Comparison of ENCODE assay signal across 12 cellular contexts in genomic region chr2:55054476-55054875, GRCh38. TPM values are rescaled to one million over a fixed set of nuclear protein-coding genes. Genes with fewer than 3 reads are reported as not detected.
DNase-seq lines count a peak whose midpoint lies in the region; ATAC-seq and TF ChIP-seq lines count a peak whose summit lies in the region.
"Had no signal": no experiment of that assay in that cellular context is flagged by ENCODE, and none has a peak within 500 bp of the region (broad histone marks: within the 10 kb centered on the region; RNA-seq: fewer than 3 reads in every experiment).

No MANE protein-coding gene starts in this region.

- no peak overlapping the region for H3K9ac ChIP-seq in smooth muscle cell (ENCODE audit: low read depth)

- H3K4me1 ChIP-seq in smooth muscle cell (ENCODE audit: low read depth) (peaks cover 12% of the 10 kb centered on the region), ovary (ENCODE audit: insufficient read depth) (no peaks in the 10 kb centered on the region)

- no peaks in the 10 kb centered on the region for H3K27me3 Mint-ChIP-seq in activated T-cell treated with anti-CD3 and anti-CD28 coated beads, Interleukin-2, amount 50 U/mL, for 4 hours (ENCODE audit: low read depth)
- H3K27me3 Mint-ChIP-seq in IgD-negative memory B cell: no peaks in the 10 kb centered on the region
- H3K27me3 Mint-ChIP-seq: activated CD4-positive, alpha-beta T cell treated with anti-CD3 and anti-CD28 coated beads, Interleukin-2, amount 10 ng/mL, durations not matched to agents 24 days and 14 days had no signal

- no peak overlapping the region for H3K4me3 Mint-ChIP-seq in activated T-cell treated with anti-CD3 and anti-CD28 coated beads, Interleukin-2, amount 50 U/mL, for 4 hours
- peak overlapping the region; percentile 22 to 82 (median 37) for H3K4me3 Mint-ChIP-seq in IgD-negative memory B cell

- DNase-seq in activated T-cell treated with anti-CD3 and anti-CD28 coated beads, Interleukin-2, amount 50 U/mL, for 4 hours: no peak
- no peak for DNase-seq in activated T-cell treated with anti-CD3 and anti-CD28 coated beads, Interleukin-2, amount 50 U/mL, for 1 hour
- DNase-seq in smooth muscle cell (lab: John Stamatoyannopoulos, UW; ENCODE audit: unreplicated experiment) (no peak), ovary (no peak), HuH-7.5 (ENCODE audit: low spot score) (no peak), superior temporal gyrus (ENCODE audit: extremely low spot score) (no peak)
- DNase-seq: activated CD4-positive, alpha-beta T cell treated with anti-CD3 and anti-CD28 coated beads, Interleukin-2, amount 10 ng/mL, durations not matched to agents 24 days and 14 days; cerebellar nuclear complex; NK-92 treated with Interleukin-12 subunit alpha and Interleukin-12 subunit beta, amount 100 ng/mL, for 24 hours; upper lobe of left lung had no signal

- no peak overlapping the region for H3K4me2 ChIP-seq in smooth muscle cell

- H3K36me3 Mint-ChIP-seq in activated T-cell treated with anti-CD3 and anti-CD28 coated beads, Interleukin-2, amount 50 U/mL, for 4 hours (ENCODE audit: insufficient read depth): no peaks in the 10 kb centered on the region
- H3K36me3 Mint-ChIP-seq in IgD-negative memory B cell: peaks cover 2% of the 10 kb centered on the region

- WGBS in smooth muscle cell (ENCODE audit: low lambda C conversion rate): 74% methylated on average over 5 of the region's 5 CpGs
- 94 to 96% (median 95%) methylated on average over 5 of the region's 5 CpGs for WGBS in ovary, 3 donors

- no peaks in the 10 kb centered on the region for H3K9me3 Mint-ChIP-seq in activated T-cell treated with anti-CD3 and anti-CD28 coated beads, Interleukin-2, amount 50 U/mL, for 4 hours
- no peaks in the 10 kb centered on the region for H3K9me3 Mint-ChIP-seq in IgD-negative memory B cell
- H3K9me3 Mint-ChIP-seq: activated CD4-positive, alpha-beta T cell treated with anti-CD3 and anti-CD28 coated beads, Interleukin-2, amount 10 ng/mL, durations not matched to agents 24 days and 14 days had no signal

- H3K27me3 ChIP-seq in smooth muscle cell (ENCODE audit: low read depth): no peaks in the 10 kb centered on the region
- no peaks in the 10 kb centered on the region for H3K27me3 ChIP-seq in ovary
- H3K27me3 ChIP-seq: upper lobe of left lung had no signal

- no peak for TF ChIP-seq EP300 in ovary (IDR thresholded peaks at IDR 0.05)

- TF ChIP-seq CTCF in smooth muscle cell (IDR thresholded peaks at IDR 0.05; ENCODE audit: borderline replicate concordance, insufficient read depth, poor library complexity, severe bottlenecking): no peak
- TF ChIP-seq CTCF in ovary (IDR thresholded peaks at IDR 0.05): no peak

- H3K9me3 ChIP-seq in smooth muscle cell (replicated peaks; ENCODE audit: low read depth) (no peaks in the 10 kb centered on the region), ovary (no peaks in the 10 kb centered on the region)
- H3K9me3 ChIP-seq: upper lobe of left lung had no signal

- H3F3A ChIP-seq in smooth muscle cell (ENCODE audit: low read depth): peaks cover 11% of the 10 kb centered on the region

- peak overlapping the region in 2 of 3 donors; percentile 73 to 86 for H3K27ac Mint-ChIP-seq in IgD-negative memory B cell
- H3K27ac Mint-ChIP-seq: activated CD4-positive, alpha-beta T cell treated with anti-CD3 and anti-CD28 coated beads, Interleukin-2, amount 10 ng/mL, durations not matched to agents 24 days and 14 days had no signal

- no peak overlapping the region for H2AFZ ChIP-seq in smooth muscle cell (ENCODE audit: low read depth)

- TF ChIP-seq POLR2A in ovary (IDR thresholded peaks at IDR 0.05): no peak

- peaks cover 33% of the 10 kb centered on the region for H3K4me1 Mint-ChIP-seq in activated T-cell treated with anti-CD3 and anti-CD28 coated beads, Interleukin-2, amount 50 U/mL, for 4 hours (ENCODE audit: low read depth)
- H3K4me1 Mint-ChIP-seq in IgD-negative memory B cell: peaks cover 37 to 39% (median 39%) of the 10 kb centered on the region in 3 donors

- H3K4me3 ChIP-seq in smooth muscle cell (no peak overlapping the region), ovary (no peak overlapping the region)
- H3K4me3 ChIP-seq: upper lobe of left lung had no signal

- intact Hi-C loops in ovary (cut with DNase I): loop anchor here in 2 of 4 donors (5.0 to 10.0 kb wide), 2 partner anchors 48 to 60 kb away; no protein-coding TSS in a partner anchor

- H3K79me2 ChIP-seq in smooth muscle cell (ENCODE audit: low read depth): peaks cover 26% of the 10 kb centered on the region

- ATAC-seq in activated T-cell treated with anti-CD3 and anti-CD28 coated beads, Interleukin-2, amount 50 U/mL, for 4 hours: peak; percentile 7 to 12
- ATAC-seq in GM21825 (IDR thresholded peaks at IDR 0.05; ENCODE audit: unreplicated experiment): peak; percentile 26

- H3K27ac ChIP-seq in smooth muscle cell (ENCODE audit: low read depth) (peak overlapping the region; percentile 4), ovary (no peak overlapping the region)
- H3K27ac ChIP-seq: upper lobe of left lung had no signal

- H3K36me3 ChIP-seq in smooth muscle cell (ENCODE audit: low read depth): no peaks in the 10 kb centered on the region
- no peaks in the 10 kb centered on the region for H3K36me3 ChIP-seq in ovary
- H3K36me3 ChIP-seq: upper lobe of left lung had no signal

- H4K20me1 ChIP-seq in smooth muscle cell (ENCODE audit: low read depth): no peaks in the 10 kb centered on the region

RNA-seq across cellular contexts. Expression of gene RTN4, which starts 4.2 kb away (rescaled TPM):
- 10 to 100 TPM; 71.4 to 75.9 (median 73.6) TPM for total RNA-seq in activated T-cell treated with anti-CD3 and anti-CD28 coated beads, Interleukin-2, amount 50 U/mL, for 4 hours
- 50.9 TPM for polyA plus RNA-seq in IgD-negative memory B cell
- total RNA-seq in smooth muscle cell: 246 and 295 TPM in 2 replicates
- 335 and 371 TPM in 2 replicates for polyA plus RNA-seq in smooth muscle cell
- total RNA-seq in ovary: 100 to 1,000 TPM; 118 to 275 (median 200) TPM
- polyA plus RNA-seq in ovary: 100 to 1,000 TPM; 110 to 334 TPM
